In genomic region chr20:11015440-11015839, GRCh38 we compare ENCODE assay signal across 29 cellular contexts.
"Had no signal": no experiment of that assay in that cellular context is flagged by ENCODE, and none has a peak within 500 bp of the region (broad histone marks: within the 10 kb centered on the region; RNA-seq: fewer than 3 reads in every experiment).

No MANE protein-coding gene starts in this region.

- DNase-seq: activated CD4-positive, alpha-beta memory T cell treated with anti-CD3 and anti-CD28 coated beads for 36 hours; activated CD4-positive, alpha-beta T cell treated with anti-CD3 and anti-CD28 coated beads, Interleukin-2, amount 10 ng/mL, durations not matched to agents 24 days and 14 days; activated CD4-positive, CD25-positive, alpha-beta regulatory T cell treated with anti-CD3 and anti-CD28 coated beads, Interleukin-2, amount 50 U/mL, for 72 hours; activated CD8-positive, alpha-beta memory T cell treated with anti-CD3 and anti-CD28 coated beads, Interleukin-2, amount 50 U/mL, for 4 hours; activated effector memory CD4-positive, alpha-beta T cell treated with anti-CD3 and anti-CD28 coated beads, Interleukin-2, amount 50 U/mL, for 16 hours; activated naive CD4-positive, alpha-beta T cell treated with anti-CD3 and anti-CD28 coated beads, Interleukin-2, amount 10 ng/mL, durations not matched to agents 7 days and 5 days; activated naive CD8-positive, alpha-beta T cell treated with anti-CD3 and anti-CD28 coated beads, Interleukin-2, amount 10 ng/mL, durations not matched to agents 7 days and 5 days; activated T-cell treated with anti-CD3 and anti-CD28 coated beads, Interleukin-2, amount 50 U/mL, for 1 hour; cerebellar nuclear complex; colonic mucosa; effector CD8-positive, alpha-beta T cell; left lung; lower lobe of right lung; mesendoderm; natural killer cell; occipital lobe; right cardiac atrium; spleen; stimulated activated naive CD4-positive, alpha-beta T cell; T-helper 9 cell; WERI-Rb-1 had no signal

- H3K4me1 ChIP-seq: colonic mucosa, neural progenitor cell, spleen had no signal

- FAIRE-seq: endometrium, frontal cortex, TTC549 had no signal

- H3K9me3 ChIP-seq: ascending aorta, colonic mucosa, left lung, lower lobe of right lung, spleen, tibial nerve had no signal

- H3K27ac ChIP-seq: ascending aorta, cardiac muscle cell, colonic mucosa, epithelial cell of prostate, left lung, lower lobe of right lung, neural progenitor cell, tibial nerve, WERI-Rb-1 had no signal

- H3K27me3 ChIP-seq: ascending aorta, cardiac muscle cell, colonic mucosa, left lung, neural progenitor cell, spleen, tibial nerve had no signal

- H3K9ac ChIP-seq: neural progenitor cell had no signal

- H3K4me2 ChIP-seq: neural progenitor cell had no signal

- H3K4me3 ChIP-seq: ascending aorta, cardiac muscle cell, colonic mucosa, left lung, lower lobe of right lung, neural progenitor cell, spleen, tibial nerve had no signal

- ATAC-seq: left lung, lower lobe of right lung, natural killer cell, right cardiac atrium had no signal

- H3K36me3 ChIP-seq: ascending aorta, cardiac muscle cell, colonic mucosa, left lung, lower lobe of right lung, neural progenitor cell, spleen, tibial nerve, WERI-Rb-1 had no signal

- H2AFZ ChIP-seq: neural progenitor cell had no signal
